ENCODE assay signal across 11 cellular contexts in the genomic region with DNA sequence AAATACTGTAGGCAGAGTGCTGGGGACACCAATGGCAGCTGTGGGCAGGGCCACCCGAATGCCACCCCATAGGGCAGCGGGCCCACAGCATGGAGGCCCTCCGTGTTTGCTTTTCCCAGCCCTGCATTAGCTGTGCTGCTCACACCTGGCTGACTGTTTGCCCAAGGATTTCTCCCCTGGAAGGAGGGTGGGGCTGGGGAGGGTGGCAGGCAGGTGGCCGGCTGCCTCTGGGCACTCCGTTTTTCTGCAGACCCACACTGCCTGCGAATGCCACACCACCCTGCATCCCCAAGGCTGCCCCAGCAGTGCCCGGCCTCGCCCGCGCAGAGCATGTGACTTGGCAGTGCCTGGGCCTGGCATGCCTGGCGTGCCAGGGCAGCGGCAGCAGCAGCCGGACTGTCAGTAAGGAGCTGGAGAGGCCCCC. TPM values are rescaled to one million over a fixed set of nuclear protein-coding genes. Genes with fewer than 3 reads are reported as not detected.
A peak's percentile ranks its signal among the peaks of the same experiment; 100 is the strongest.
DNase-seq lines count a peak whose midpoint lies in the region; ATAC-seq and TF ChIP-seq lines count a peak whose summit lies in the region.
"Had no signal": no experiment of that assay in that cellular context is flagged by ENCODE, and none has a peak within 500 bp of the region (broad histone marks: within the 10 kb centered on the region; RNA-seq: fewer than 3 reads in every experiment).

No MANE protein-coding gene starts in this region.

- 87% methylated on average over 8 of the region's 13 CpGs for WGBS in esophagus muscularis mucosa

- H3K4me3 ChIP-seq in HCT116 (replicated peaks in 1 of 2; ENCODE audit: low read depth in 1 of 2, low read length in 2 of 2) (no peak overlapping the region), esophagus muscularis mucosa (no peak overlapping the region), WERI-Rb-1 (ENCODE audit: low read depth, low read length) (no peak overlapping the region)
- no peak overlapping the region for H3K4me3 ChIP-seq in CD8-positive, alpha-beta memory T cell (ENCODE audit: low read length)
- H3K4me3 ChIP-seq: neural progenitor cell had no signal

- H3K27ac ChIP-seq in HCT116 (ENCODE audit: low read depth, low read length) (peak overlapping the region; percentile 52; the same call in 1 of the 2 replicates), esophagus muscularis mucosa (replicated peaks in 1 of 4) (peak overlapping the region; percentile 87 to 96 (median 89)), WERI-Rb-1 (no peak overlapping the region)
- H3K27ac ChIP-seq in CD8-positive, alpha-beta memory T cell (ENCODE audit: low read depth, low read length) = no peak overlapping the region
- H3K27ac ChIP-seq: KMS-11, neural progenitor cell had no signal

- H3K4me1 ChIP-seq in HCT116 (ENCODE audit: control insufficient read depth in 1 of 2, insufficient read depth in 2 of 2, low read length in 2 of 2) = peaks cover 62 to 63% of the 10 kb centered on the region in 2 experiments
- H3K4me1 ChIP-seq in esophagus muscularis mucosa = peaks cover 68 to 72% (median 69%) of the 10 kb centered on the region in 4 donors
- peaks cover 32% of the 10 kb centered on the region for H3K4me1 ChIP-seq in CD8-positive, alpha-beta memory T cell (ENCODE audit: insufficient read depth, low read length)

- peak overlapping the region in 1 of 8 donors; percentile 91 for H3K27ac Mint-ChIP-seq in CD8-positive, alpha-beta memory T cell
- H3K27ac Mint-ChIP-seq: activated CD4-positive, alpha-beta memory T cell treated with anti-CD3 and anti-CD28 coated beads, Interleukin-2, amount 10 ng/mL, durations not matched to agents 7 days and 5 days; neural progenitor cell had no signal

- no peaks in the 10 kb centered on the region for H4K20me1 ChIP-seq in HCT116 (ENCODE audit: insufficient read depth)

- H3K27me3 Mint-ChIP-seq in CD8-positive, alpha-beta memory T cell = no peaks in the 10 kb centered on the region
- H3K27me3 Mint-ChIP-seq: activated CD4-positive, alpha-beta memory T cell treated with anti-CD3 and anti-CD28 coated beads, Interleukin-2, amount 10 ng/mL, durations not matched to agents 7 days and 5 days had no signal

- TF ChIP-seq POLR2A in HCT116 (IDR thresholded peaks at IDR 0.05; ENCODE audit: borderline replicate concordance, extremely low read depth, insufficient read depth, insufficient read length) = no peak
- no peak for TF ChIP-seq POLR2A in esophagus muscularis mucosa (IDR thresholded peaks at IDR 0.05; ENCODE audit: low read depth)

- H3K4me2 ChIP-seq in HCT116 (ENCODE audit: low read length) = peak overlapping the region; percentile 41
- H3K4me2 ChIP-seq: KMS-11, neural progenitor cell had no signal

- no peaks in the 10 kb centered on the region for H3K79me2 ChIP-seq in HCT116 (ENCODE audit: insufficient read depth, low read length)

- POLR2A ChIA-PET in HCT116 (lab: Charles Lee) = interaction anchor here (1.5 kb wide), 1 partner anchor 10 kb away, joined by 3 read pairs; no protein-coding TSS in a partner anchor
- POLR2A ChIA-PET in CD8-positive, alpha-beta memory T cell (lab: Charles Lee) = no interaction called here

- no peak overlapping the region for H3K9ac ChIP-seq in HCT116 (ENCODE audit: low read length)
- H3K9ac ChIP-seq: KMS-11, neural progenitor cell had no signal

- intact Hi-C loops in HCT116 (cut with micrococcal nuclease) (no loop called here), esophagus muscularis mucosa (cut with DNase I) (no loop called here)

- no peaks in the 10 kb centered on the region for H3K27me3 ChIP-seq in HCT116 (ENCODE audit: insufficient read depth, low read length)
- no peaks in the 10 kb centered on the region for H3K27me3 ChIP-seq in esophagus muscularis mucosa
- H3K27me3 ChIP-seq in WERI-Rb-1 (ENCODE audit: insufficient read depth, low read depth, severe bottlenecking) = peaks cover 7% of the 10 kb centered on the region
- no peaks in the 10 kb centered on the region for H3K27me3 ChIP-seq in CD8-positive, alpha-beta memory T cell (ENCODE audit: insufficient read depth, low read length, poor library complexity, severe bottlenecking)
- H3K27me3 ChIP-seq: neural progenitor cell had no signal

- H3K9me3 ChIP-seq in HCT116 (ENCODE audit: control insufficient read depth in 1 of 2, insufficient read depth in 1 of 2, low read depth in 1 of 2, low read length in 2 of 2) (no peaks in the 10 kb centered on the region), esophagus muscularis mucosa (no peaks in the 10 kb centered on the region), WERI-Rb-1 (ENCODE audit: severe bottlenecking) (no peaks in the 10 kb centered on the region)
- no peaks in the 10 kb centered on the region for H3K9me3 ChIP-seq in CD8-positive, alpha-beta memory T cell (ENCODE audit: low read length)

- H3K9me2 ChIP-seq in HCT116 (ENCODE audit: insufficient read depth) = no peaks in the 10 kb centered on the region

- TF ChIP-seq RAD21 in HCT116 (IDR thresholded peaks at IDR 0.05; ENCODE audit: low read depth) = no peak

- no peaks in the 10 kb centered on the region for H3K36me3 ChIP-seq in HCT116 (ENCODE audit: control insufficient read depth in 1 of 2, insufficient read depth in 2 of 2, low read length in 2 of 2)
- H3K36me3 ChIP-seq in esophagus muscularis mucosa = no peaks in the 10 kb centered on the region
- no peaks in the 10 kb centered on the region for H3K36me3 ChIP-seq in WERI-Rb-1
- H3K36me3 ChIP-seq in CD8-positive, alpha-beta memory T cell (ENCODE audit: insufficient read depth, low read length) = no peaks in the 10 kb centered on the region
- H3K36me3 ChIP-seq: neural progenitor cell had no signal

- peaks cover 18 to 27% (median 20%) of the 10 kb centered on the region in 3 donors for H3K4me1 Mint-ChIP-seq in CD8-positive, alpha-beta memory T cell

- TF ChIP-seq CTCF in HCT116 (IDR thresholded peaks at IDR 0.05 in 2 of 3, conservative IDR thresholded peaks at IDR 0.05 in 1 of 3; ENCODE audit: borderline replicate concordance in 1 of 3, insufficient read depth in 1 of 3, low read depth in 2 of 3, low read length in 2 of 3) (no peak), esophagus muscularis mucosa (IDR thresholded peaks at IDR 0.05) (no peak), WERI-Rb-1 (IDR thresholded peaks at IDR 0.05; ENCODE audit: low read depth, low read length) (no peak)

- CTCF ChIA-PET in HCT116 (lab: Charles Lee) = interaction anchor here (0.6 kb wide), 1 partner anchor 1613 kb away, joined by 3 read pairs; no protein-coding TSS in a partner anchor
- CTCF ChIA-PET in CD8-positive, alpha-beta memory T cell (lab: Charles Lee) = no interaction called here

- BruUV-seq in HCT116 (replicated peaks; lab: Mats Ljungman, UMichigan) = no TSS peak

- no peak for ATAC-seq in HCT116
- no peak for ATAC-seq in HG03159 (IDR thresholded peaks at IDR 0.05; ENCODE audit: unreplicated experiment)

- TF ChIP-seq EP300 in esophagus muscularis mucosa (IDR thresholded peaks at IDR 0.05) = no peak

- no peak overlapping the region for H3K4me3 Mint-ChIP-seq in CD8-positive, alpha-beta memory T cell
- H3K4me3 Mint-ChIP-seq: activated CD4-positive, alpha-beta memory T cell treated with anti-CD3 and anti-CD28 coated beads, Interleukin-2, amount 10 ng/mL, durations not matched to agents 7 days and 5 days; neural progenitor cell had no signal

- RAD21 ChIA-PET in HCT116 (lab: Charles Lee; ENCODE audit: low non-redundant PET in 1 of 2, low total read pairs in 2 of 2, uncharacterized antibody in 2 of 2, unreplicated experiment in 2 of 2) = no interaction called here

- H3K36me3 Mint-ChIP-seq in CD8-positive, alpha-beta memory T cell = no peaks in the 10 kb centered on the region
- H3K36me3 Mint-ChIP-seq: neural progenitor cell had no signal

- H3K9me3 Mint-ChIP-seq in CD8-positive, alpha-beta memory T cell = no peaks in the 10 kb centered on the region
- H3K9me3 Mint-ChIP-seq: activated CD4-positive, alpha-beta memory T cell treated with anti-CD3 and anti-CD28 coated beads, Interleukin-2, amount 10 ng/mL, durations not matched to agents 7 days and 5 days; neural progenitor cell had no signal

- DNase-seq in HCT116 (ENCODE audit: low read depth, low spot score) (no peak), NCI-H774 (lab: John Stamatoyannopoulos, UW) (peak; percentile 95), esophagus muscularis mucosa (ENCODE audit: extremely low spot score) (no peak), renal cortical epithelial cell (ENCODE audit: low read depth) (peak; percentile 58), WERI-Rb-1 (no peak)
- DNase-seq in activated CD4-positive, CD25-positive, alpha-beta regulatory T cell (lab: John Stamatoyannopoulos, UW) = no peak
- DNase-seq in CD8-positive, alpha-beta memory T cell = no peak
- DNase-seq: activated CD4-positive, alpha-beta memory T cell treated with anti-CD3 and anti-CD28 coated beads, Interleukin-2, amount 10 ng/mL, durations not matched to agents 7 days and 5 days had no signal

- H2AFZ ChIP-seq in HCT116 (ENCODE audit: low read depth, low read length, poor library complexity, severe bottlenecking) = no peak overlapping the region
- H2AFZ ChIP-seq: neural progenitor cell had no signal

TF ChIP-seq in HCT116, 20 proteins besides CTCF, POLR2A, EP300 and RAD21 (continues in another document):
- no peak for TF ChIP-seq SIN3A (IDR thresholded peaks at IDR 0.05; ENCODE audit: low read depth)

RNA-seq across cellular contexts. Expression of gene DAGLA, which starts 19.6 kb away (rescaled TPM):
- 2.7 TPM for total RNA-seq in HCT116 (2021; ENCODE audit: unreplicated experiment)
- 1.7 and 1.9 TPM in 2 replicates for polyA plus RNA-seq in HCT116 (2012)
- total RNA-seq in esophagus muscularis mucosa = 1 to 10 TPM; 1.5 to 4.9 (median 3.8) TPM
- total RNA-seq in renal cortical epithelial cell = 1.7 and 6.8 TPM in 2 replicates
- total RNA-seq in CD8-positive, alpha-beta memory T cell = under 1 TPM; 0.11 to 0.20 TPM
- polyA plus RNA-seq in CD8-positive, alpha-beta memory T cell = not detected

RNA-seq across cellular contexts. Expression of gene MYRF, which starts 52.7 kb away (rescaled TPM):
- total RNA-seq in HCT116 (2021; ENCODE audit: unreplicated experiment) (52.3 TPM), esophagus muscularis mucosa (under 1 TPM; under 0.01 to 0.71 (median 0.40) TPM), renal cortical epithelial cell (4.2 and 20.0 TPM in 2 replicates)
- 49.0 and 50.1 TPM in 2 replicates for polyA plus RNA-seq in HCT116 (2012)
- total RNA-seq in CD8-positive, alpha-beta memory T cell = under 1 TPM; 0.70 to 0.93 TPM
- polyA plus RNA-seq in CD8-positive, alpha-beta memory T cell = 0.63 TPM

Comparison
In these comparisons a context has a peak if more than half of its experiments do, and no peak if none do; other contexts are left out.
1. DNase-seq: peak in NCI-H774 (single experiment) and renal cortical epithelial cell (single experiment); none in HCT116 (single experiment), esophagus muscularis mucosa (single experiment), activated CD4-positive, CD25-positive, alpha-beta regulatory T cell (0 of 4), WERI-Rb-1 (single experiment) and CD8-positive, alpha-beta memory T cell (0 of 5).
2. H3K27ac ChIP-seq: peak in HCT116 (single experiment) and esophagus muscularis mucosa (4 of 4); none in WERI-Rb-1 (single experiment) and CD8-positive, alpha-beta memory T cell (single experiment).